8 cellular contexts compared by ENCODE assay signal in genomic region chr15:68277131-68277604, GRCh38. TPM values are rescaled to one million over a fixed set of nuclear protein-coding genes. Genes with fewer than 3 reads are reported as not detected.
A peak's percentile ranks its signal among the peaks of the same experiment; 100 is the strongest.
DNase-seq lines count a peak whose midpoint lies in the region; ATAC-seq and TF ChIP-seq lines count a peak whose summit lies in the region.

No MANE protein-coding gene starts in this region.

- H3K4me2 ChIP-seq in BLaER1 treated with 17β-estradiol and CSF1 and Interleukin-3, amounts not matched to agents 10 nM and 100 nM = peak overlapping the region; percentile 78 to 100 (median 91)
- H3K4me2 ChIP-seq in hepatocyte = peak overlapping the region; percentile 73

- peak overlapping the region; percentile 94 to 99 (median 96) for H3K9ac ChIP-seq in BLaER1 treated with 17β-estradiol and CSF1 and Interleukin-3, amounts not matched to agents 10 nM and 100 nM
- H3K9ac ChIP-seq in adipocyte (ENCODE audit: low read length) = peak overlapping the region; percentile 99

- no peaks in the 10 kb centered on the region for H3K9me2 ChIP-seq in hepatocyte (replicated peaks; ENCODE audit: insufficient read depth)

- peaks cover 32 to 40% (median 39%) of the 10 kb centered on the region in 11 experiments for H4K20me1 ChIP-seq in BLaER1 treated with 17β-estradiol and CSF1 and Interleukin-3, amounts not matched to agents 10 nM and 100 nM
- H4K20me1 ChIP-seq in hepatocyte (ENCODE audit: insufficient read depth, poor library complexity, severe bottlenecking) = peaks cover 28% of the 10 kb centered on the region

- H3K27ac ChIP-seq in BLaER1 treated with 17β-estradiol and CSF1 and Interleukin-3, amounts not matched to agents 10 nM and 100 nM = peak overlapping the region; percentile 96 to 99 (median 97)
- H3K27ac ChIP-seq in hepatocyte = peak overlapping the region; percentile 100

- H3K36me3 ChIP-seq in BLaER1 treated with 17β-estradiol and CSF1 and Interleukin-3, amounts not matched to agents 10 nM and 100 nM = peaks cover 0 to 22% (median 5%) of the 10 kb centered on the region in 11 experiments; a peak in 10 of 22 replicates
- no peaks in the 10 kb centered on the region for H3K36me3 ChIP-seq in adipocyte (ENCODE audit: control insufficient read depth, insufficient read depth, low read length, severe bottlenecking)
- H3K36me3 ChIP-seq in hepatocyte (replicated peaks; ENCODE audit: insufficient read depth, low read depth) = no peaks in the 10 kb centered on the region

- H2AFZ ChIP-seq in hepatocyte = peak overlapping the region; percentile 93

- WGBS in hepatocyte (ENCODE audit: low lambda C conversion rate, missing lambda C conversion rate) = 3% methylated on average over 25 of the region's 25 CpGs

- DNase-seq in NCI-H1105 (lab: John Stamatoyannopoulos, UW) (peak; percentile 74), adipocyte (ENCODE audit: low read depth) (peak; percentile 56), hepatocyte (ENCODE audit: low spot score) (peak; percentile 70), retinal pigment epithelial cell (ENCODE audit: low read depth) (no peak), SKM-1 treated with dmso at 0.1 percent for 144 hours (lab: John Stamatoyannopoulos, UW; ENCODE audit: unreplicated experiment) (no peak)

- H3K9me3 ChIP-seq in BLaER1 treated with 17β-estradiol and CSF1 and Interleukin-3, amounts not matched to agents 10 nM and 100 nM (replicated peaks in 1 of 11) = no peaks in the 10 kb centered on the region
- H3K9me3 ChIP-seq in adipocyte (ENCODE audit: control insufficient read depth, low read length) = no peaks in the 10 kb centered on the region
- no peaks in the 10 kb centered on the region for H3K9me3 ChIP-seq in hepatocyte (ENCODE audit: low read depth)

- H3K4me3 ChIP-seq in BLaER1 treated with 17β-estradiol and CSF1 and Interleukin-3, amounts not matched to agents 10 nM and 100 nM = peak overlapping the region; percentile 78 to 97 (median 94)
- H3K4me3 ChIP-seq in adipocyte (ENCODE audit: low read length) (peak overlapping the region; percentile 97), hepatocyte (peak overlapping the region; percentile 80), retinal pigment epithelial cell (ENCODE audit: low read length) (peak overlapping the region; percentile 98)

- TF ChIP-seq CTCF in hepatocyte (IDR thresholded peaks at IDR 0.05; ENCODE audit: poor library complexity) (no peak), retinal pigment epithelial cell (conservative IDR thresholded peaks at IDR 0.05; ENCODE audit: low read depth, low read length) (no peak)

- H3K4me1 ChIP-seq in BLaER1 treated with 17β-estradiol and CSF1 and Interleukin-3, amounts not matched to agents 10 nM and 100 nM = peaks cover 39 to 58% (median 43%) of the 10 kb centered on the region in 10 experiments
- H3K4me1 ChIP-seq in adipocyte (ENCODE audit: control insufficient read depth, insufficient read depth, low read length) (peaks cover 56% of the 10 kb centered on the region), hepatocyte (ENCODE audit: insufficient read depth) (peaks cover 40% of the 10 kb centered on the region)

- ATAC-seq in GM19328 (IDR thresholded peaks at IDR 0.05; ENCODE audit: unreplicated experiment) (peak; percentile 6), HG02763 (IDR thresholded peaks at IDR 0.05; ENCODE audit: unreplicated experiment) (no peak)

- H3K27me3 ChIP-seq in BLaER1 treated with 17β-estradiol and CSF1 and Interleukin-3, amounts not matched to agents 10 nM and 100 nM = no peaks in the 10 kb centered on the region
- no peaks in the 10 kb centered on the region for H3K27me3 ChIP-seq in adipocyte (replicated peaks; ENCODE audit: control insufficient read depth, insufficient read depth, low read length)
- H3K27me3 ChIP-seq in hepatocyte = no peaks in the 10 kb centered on the region

- H3K79me2 ChIP-seq in hepatocyte = peaks cover 43% of the 10 kb centered on the region

RNA-seq across cellular contexts. Expression of gene FEM1B, which starts 0.4 kb away (rescaled TPM):
- total RNA-seq in hepatocyte = 54.8 and 62.8 TPM in 2 replicates
- 11.9 and 12.1 TPM in 2 replicates for polyA plus RNA-seq in hepatocyte

RNA-seq across cellular contexts. Expression of gene CLN6, which starts 47.6 kb away (rescaled TPM):
- 18.7 and 19.5 TPM in 2 replicates for total RNA-seq in hepatocyte
- polyA plus RNA-seq in hepatocyte = 10.7 and 11.0 TPM in 2 replicates

Comparison
In these comparisons a context has a peak if more than half of its experiments do, and no peak if none do; other contexts are left out.
1. DNase-seq: peak in NCI-H1105 (single experiment), adipocyte (single experiment) and hepatocyte (single experiment); none in retinal pigment epithelial cell (single experiment) and SKM-1 treated with dmso at 0.1 percent for 144 hours (single experiment).
2. Peak in every context shown above with its lines, with median percentiles within 50 percentile points of each other: H3K4me3 ChIP-seq.